ENCODE assay signal across 9 cellular contexts in genomic region chr20:63032861-63033634, GRCh38. TPM values are rescaled to one million over a fixed set of nuclear protein-coding genes. Genes with fewer than 3 reads are reported as not detected.
DNase-seq lines count a peak whose midpoint lies in the region; ATAC-seq and TF ChIP-seq lines count a peak whose summit lies in the region.
"Had no signal": no experiment of that assay in that cellular context is flagged by ENCODE, and none has a peak within 500 bp of the region (broad histone marks: within the 10 kb centered on the region; RNA-seq: fewer than 3 reads in every experiment).

No MANE protein-coding gene starts in this region.

- CTCF ChIA-PET in activated CD8-positive, alpha-beta T cell treated with anti-CD3 and anti-CD28 coated beads for 36 hours (lab: Charles Lee), result interaction anchor here (0.8 to 1.1 kb wide), 2 partner anchors 11 to 24 kb away, joined by 3 read pairs; no protein-coding TSS in a partner anchor

- no peak for DNase-seq in T-helper 1 cell
- DNase-seq in activated CD8-positive, alpha-beta T cell treated with anti-CD3 and anti-CD28 coated beads for 36 hours, result peak; percentile 36
- DNase-seq in activated gamma-delta T cell treated with Interleukin-2 at 50 U/mL for 16 hours, result no peak
- DNase-seq in NCI-H2029 (lab: John Stamatoyannopoulos, UW), result no peak

- ATAC-seq in HG02642 (IDR thresholded peaks at IDR 0.05; ENCODE audit: poor library complexity, unreplicated experiment) (peak; percentile 51), HG03175 (IDR thresholded peaks at IDR 0.05; ENCODE audit: unreplicated experiment) (no peak)
- peak; percentile 48 for ATAC-seq in activated CD8-positive, alpha-beta T cell treated with anti-CD3 and anti-CD28 coated beads for 36 hours
- ATAC-seq: pancreas had no signal

- H3K27ac Mint-ChIP-seq in T-helper 1 cell treated with Interleukin-12 subunit alpha and Interleukin-12 subunit beta and Interleukin-4 antibody, amounts not matched to agents 30 μg/mL and 1 μg/mL, for 36 hours, result no peak overlapping the region
- H3K27ac Mint-ChIP-seq in activated CD8-positive, alpha-beta T cell treated with anti-CD3 and anti-CD28 coated beads for 36 hours, result no peak overlapping the region

- H3K4me3 ChIP-seq in neuron (ENCODE audit: low read length), result peak overlapping the region; percentile 7
- H3K4me3 ChIP-seq: pancreas had no signal

- no peaks in the 10 kb centered on the region for H3K36me3 Mint-ChIP-seq in T-helper 1 cell treated with Interleukin-12 subunit alpha and Interleukin-12 subunit beta and Interleukin-4 antibody, amounts not matched to agents 30 μg/mL and 1 μg/mL, for 36 hours (ENCODE audit: low read depth)
- no peaks in the 10 kb centered on the region for H3K36me3 Mint-ChIP-seq in activated CD8-positive, alpha-beta T cell treated with anti-CD3 and anti-CD28 coated beads for 36 hours (ENCODE audit: low read depth)

- intact Hi-C loops in activated CD8-positive, alpha-beta T cell treated with anti-CD3 and anti-CD28 coated beads for 36 hours (cut with micrococcal nuclease), result no loop called here

- peaks cover 20% of the 10 kb centered on the region for H3K27me3 Mint-ChIP-seq in T-helper 1 cell treated with Interleukin-12 subunit alpha and Interleukin-12 subunit beta and Interleukin-4 antibody, amounts not matched to agents 30 μg/mL and 1 μg/mL, for 36 hours (ENCODE audit: low read depth)
- peaks cover 20% of the 10 kb centered on the region for H3K27me3 Mint-ChIP-seq in activated CD8-positive, alpha-beta T cell treated with anti-CD3 and anti-CD28 coated beads for 36 hours

- TF ChIP-seq CTCF in activated CD8-positive, alpha-beta T cell treated with anti-CD3 and anti-CD28 coated beads for 36 hours (IDR thresholded peaks at IDR 0.05), result no peak

- H3K9me3 ChIP-seq in neuron (ENCODE audit: low read length), result peaks cover 2% of the 10 kb centered on the region
- H3K9me3 ChIP-seq: pancreas had no signal

- H3K4me1 ChIP-seq in neuron (ENCODE audit: insufficient read depth, low read length), result peaks cover 26% of the 10 kb centered on the region
- H3K4me1 ChIP-seq: pancreas had no signal

- peak overlapping the region; percentile 2 for H2AFZ ChIP-seq in neuron (ENCODE audit: low read depth, low read length)

- no peaks in the 10 kb centered on the region for H3K9me3 Mint-ChIP-seq in T-helper 1 cell treated with Interleukin-12 subunit alpha and Interleukin-12 subunit beta and Interleukin-4 antibody, amounts not matched to agents 30 μg/mL and 1 μg/mL, for 36 hours
- no peaks in the 10 kb centered on the region for H3K9me3 Mint-ChIP-seq in activated CD8-positive, alpha-beta T cell treated with anti-CD3 and anti-CD28 coated beads for 36 hours

- H3K36me3 ChIP-seq in neuron (ENCODE audit: insufficient read depth, low read length), result no peaks in the 10 kb centered on the region
- H3K36me3 ChIP-seq: pancreas had no signal

- POLR2A ChIA-PET in activated CD8-positive, alpha-beta T cell treated with anti-CD3 and anti-CD28 coated beads for 36 hours (lab: Charles Lee), result no interaction called here

- H3K4me1 Mint-ChIP-seq in T-helper 1 cell treated with Interleukin-12 subunit alpha and Interleukin-12 subunit beta and Interleukin-4 antibody, amounts not matched to agents 30 μg/mL and 1 μg/mL, for 36 hours (ENCODE audit: low read depth), result peaks cover 6% of the 10 kb centered on the region
- peaks cover 13% of the 10 kb centered on the region for H3K4me1 Mint-ChIP-seq in activated CD8-positive, alpha-beta T cell treated with anti-CD3 and anti-CD28 coated beads for 36 hours (ENCODE audit: low read depth)

- H3K4me3 Mint-ChIP-seq in T-helper 1 cell treated with Interleukin-12 subunit alpha and Interleukin-12 subunit beta and Interleukin-4 antibody, amounts not matched to agents 30 μg/mL and 1 μg/mL, for 36 hours, result peak overlapping the region; percentile 31
- H3K4me3 Mint-ChIP-seq in activated CD8-positive, alpha-beta T cell treated with anti-CD3 and anti-CD28 coated beads for 36 hours, result peak overlapping the region; percentile 44

- peaks cover 4% of the 10 kb centered on the region for H3K27me3 ChIP-seq in neuron (ENCODE audit: insufficient read depth, low read length)

RNA-seq across cellular contexts. Expression of gene BHLHE23, which starts 26.3 kb away (rescaled TPM):
- total RNA-seq in activated CD8-positive, alpha-beta T cell treated with anti-CD3 and anti-CD28 coated beads for 36 hours, result not detected
- total RNA-seq: pancreas had no signal
